ENCODE assay signal across 11 cellular contexts in genomic region chr14:102923201-102923919, GRCh38. TPM values are rescaled to one million over a fixed set of nuclear protein-coding genes. Genes with fewer than 3 reads are reported as not detected.
DNase-seq lines count a peak whose midpoint lies in the region; ATAC-seq, FAIRE-seq and TF ChIP-seq lines count a peak whose summit lies in the region.
"Had no signal": no experiment of that assay in that cellular context is flagged by ENCODE, and none has a peak within 500 bp of the region (broad histone marks: within the 10 kb centered on the region; RNA-seq: fewer than 3 reads in every experiment).

No MANE protein-coding gene starts in this region.

- CTCF ChIA-PET in H1 (lab: Charles Lee; ENCODE audit: partially characterized antibody): interaction anchor here (0.6 to 2.7 kb wide), 8 partner anchors 138 to 584 kb away, joined by 3 to 17 read pairs (median 3); no protein-coding TSS in a partner anchor

- peaks cover 0 to 16% (median 5%) of the 10 kb centered on the region in 4 donors for H3K4me1 Mint-ChIP-seq in CD4-positive, CD25-positive, alpha-beta regulatory T cell
- peaks cover 4 to 20% (median 12%) of the 10 kb centered on the region in 4 donors for H3K4me1 Mint-ChIP-seq in naive thymus-derived CD8-positive, alpha-beta T cell

- H4K91ac ChIP-seq in H1 (replicated peaks; ENCODE audit: insufficient read length, low read length): no peak overlapping the region

- peaks cover 26% of the 10 kb centered on the region for H3K4me1 ChIP-seq in CD4-positive, CD25-positive, alpha-beta regulatory T cell (ENCODE audit: control insufficient read depth, insufficient read depth, low read length, poor library complexity, severe bottlenecking)
- H3K4me1 ChIP-seq in HUES64 (ENCODE audit: insufficient read depth, low read length) (peaks cover 10% of the 10 kb centered on the region), H1 (replicated peaks in 1 of 4; ENCODE audit: control insufficient read depth in 3 of 4, insufficient read depth in 4 of 4, low read length in 3 of 4) (peaks cover 5 to 22% (median 12%) of the 10 kb centered on the region in 4 experiments)

- H3K14ac ChIP-seq in H1 (ENCODE audit: insufficient read length): no peak overlapping the region

- no peaks in the 10 kb centered on the region for H3K79me1 ChIP-seq in H1 (ENCODE audit: low read depth, low read length)

- no peaks in the 10 kb centered on the region for H3K9me3 ChIP-seq in CD4-positive, CD25-positive, alpha-beta regulatory T cell (ENCODE audit: control insufficient read depth in 2 of 2, low read length in 2 of 2)
- no peaks in the 10 kb centered on the region for H3K9me3 ChIP-seq in HUES64 (ENCODE audit: insufficient read depth, low read depth, low read length)
- no peaks in the 10 kb centered on the region; a peak in 1 of 4 replicates for H3K9me3 ChIP-seq in H1 (ENCODE audit: insufficient read depth in 2 of 2, low read depth in 1 of 2, low read length in 1 of 2)

- ATAC-seq in CD4-positive, CD25-positive, alpha-beta regulatory T cell (ENCODE audit: low read depth in 2 of 2): no peak
- no peak for ATAC-seq in naive thymus-derived CD8-positive, alpha-beta T cell
- no peak for ATAC-seq in HG03039 (IDR thresholded peaks at IDR 0.05; ENCODE audit: unreplicated experiment)

- peaks cover 44% of the 10 kb centered on the region for H3K27me3 Mint-ChIP-seq in CD4-positive, CD25-positive, alpha-beta regulatory T cell
- peaks cover 4 to 18% (median 10%) of the 10 kb centered on the region in 5 donors for H3K27me3 Mint-ChIP-seq in naive thymus-derived CD8-positive, alpha-beta T cell

- WGBS in HUES64: 5% methylated on average over 53 of the region's 53 CpGs
- 33% methylated on average over 36 of the region's 53 CpGs; no CpG with 5 or more reads in 1 of the 2 experiments for WGBS in H1 (ENCODE audit: extremely low coverage in 1 of 2, insufficient coverage in 1 of 2, insufficient read length in 1 of 2, insufficient replicate concordance in 2 of 2, low coverage in 1 of 2, low lambda C conversion rate in 2 of 2, missing lambda C conversion rate in 1 of 2), 2 experiments

- no peak for TF ChIP-seq RAD21 in H1 (IDR thresholded peaks at IDR 0.05 in 1 of 2, conservative IDR thresholded peaks at IDR 0.05 in 1 of 2; ENCODE audit: low read depth in 2 of 2, low read length in 2 of 2)

- H4K20me1 ChIP-seq in H1 (replicated peaks in 1 of 2; ENCODE audit: control insufficient read depth in 1 of 2, insufficient read depth in 2 of 2, low read length in 2 of 2): peaks cover 0 to 14% of the 10 kb centered on the region in 2 experiments

- H3K23ac ChIP-seq in H1 (ENCODE audit: insufficient read length): no peak overlapping the region

- H3K9me3 Mint-ChIP-seq in CD4-positive, CD25-positive, alpha-beta regulatory T cell: no peaks in the 10 kb centered on the region
- H3K9me3 Mint-ChIP-seq in naive thymus-derived CD8-positive, alpha-beta T cell: no peaks in the 10 kb centered on the region

- H3K4ac ChIP-seq in H1 (replicated peaks; ENCODE audit: insufficient read length, low read depth, low read length): no peak overlapping the region

- peaks cover 45% of the 10 kb centered on the region; the same call in 1 of the 2 replicates for H3K23me2 ChIP-seq in H1 (ENCODE audit: low read depth, low read length)

- no peak overlapping the region; the same call in 1 of the 2 replicates for H3K9ac ChIP-seq in HUES64 (ENCODE audit: low read depth, low read length)
- no peak overlapping the region for H3K9ac ChIP-seq in H1 (replicated peaks in 1 of 4; ENCODE audit: extremely low read depth in 1 of 4, low read depth in 3 of 4, low read length in 3 of 4)

- TF ChIP-seq CTCF in H1 (IDR thresholded peaks at IDR 0.05; ENCODE audit: control extremely low read depth in 1 of 3, insufficient read depth in 1 of 3, low read depth in 1 of 3, low read length in 3 of 3): no peak

- peak overlapping the region; percentile 63; the same call in 1 of the 2 replicates for H4K8ac ChIP-seq in H1 (ENCODE audit: extremely low read depth, insufficient read depth, low read length)

- no peak overlapping the region for H2BK120ac ChIP-seq in H1 (replicated peaks; ENCODE audit: low read depth, low read length)

- intact Hi-C loops in head of caudate nucleus (cut with DNase I): no loop called here

- no peak overlapping the region for H3K27ac Mint-ChIP-seq in CD4-positive, CD25-positive, alpha-beta regulatory T cell
- peak overlapping the region in 1 of 10 donors; percentile 29 for H3K27ac Mint-ChIP-seq in naive thymus-derived CD8-positive, alpha-beta T cell

- no peak overlapping the region for H2BK5ac ChIP-seq in H1 (ENCODE audit: low read depth, low read length)

- H3K56ac ChIP-seq in H1 (replicated peaks; ENCODE audit: insufficient read length, low read depth, low read length): no peak overlapping the region

- no peak overlapping the region for H2BK12ac ChIP-seq in H1 (ENCODE audit: low read depth, low read length)

- H2BK20ac ChIP-seq in H1 (ENCODE audit: low read length): no peak overlapping the region

- H3K79me2 ChIP-seq in H1 (ENCODE audit: control insufficient read depth in 1 of 2, insufficient read depth in 2 of 2, low read length in 2 of 2): no peaks in the 10 kb centered on the region

- no peak for DNase-seq in CD4-positive, CD25-positive, alpha-beta regulatory T cell
- no peak for DNase-seq in H1 (ENCODE audit: low read depth in 1 of 2, low spot score in 2 of 2)
- no peak for DNase-seq in naive thymus-derived CD8-positive, alpha-beta T cell
- no peak for DNase-seq in head of caudate nucleus
- DNase-seq in RCC 7860 (ENCODE audit: low spot score): no peak
- no peak for DNase-seq in cerebellar nuclear complex (lab: John Stamatoyannopoulos, UW)
- DNase-seq: activated gamma-delta T cell, NCI-H187 treated with DMSO at 0.1 percent for 48 hours had no signal

- H2AK5ac ChIP-seq in H1 (ENCODE audit: low read depth, low read length): no peak overlapping the region

- peak overlapping the region; percentile 19 to 71 (median 55) for H3K4me3 Mint-ChIP-seq in CD4-positive, CD25-positive, alpha-beta regulatory T cell
- H3K4me3 Mint-ChIP-seq in naive thymus-derived CD8-positive, alpha-beta T cell: peak overlapping the region in 9 of 10 donors; percentile 52 to 75 (median 65)

- H3K36me3 ChIP-seq in CD4-positive, CD25-positive, alpha-beta regulatory T cell (ENCODE audit: control insufficient read depth, insufficient read depth, low read length): no peaks in the 10 kb centered on the region
- H3K36me3 ChIP-seq in HUES64 (ENCODE audit: insufficient read depth, low read length) (no peaks in the 10 kb centered on the region), H1 (ENCODE audit: control insufficient read depth in 2 of 4, insufficient read depth in 4 of 4, low read length in 3 of 4) (no peaks in the 10 kb centered on the region)

- no peak overlapping the region; the same call in 1 of the 2 replicates for H2AFZ ChIP-seq in H1 (ENCODE audit: low read length)

- TF ChIP-seq EP300 in H1 (IDR thresholded peaks at IDR 0.05; ENCODE audit: borderline replicate concordance in 1 of 2, low read depth in 2 of 2, low read length in 2 of 2): no peak

- H3K36me3 Mint-ChIP-seq in CD4-positive, CD25-positive, alpha-beta regulatory T cell: no peaks in the 10 kb centered on the region
- H3K36me3 Mint-ChIP-seq in naive thymus-derived CD8-positive, alpha-beta T cell: no peaks in the 10 kb centered on the region

- H3K4me2 ChIP-seq in H1 (ENCODE audit: insufficient read depth in 1 of 2, low read depth in 2 of 2, low read length in 2 of 2): peak overlapping the region; percentile 67 to 79

- H3K18ac ChIP-seq in H1 (ENCODE audit: extremely low read depth, low read length): no peak overlapping the region; the same call in 1 of the 2 replicates

- no peak overlapping the region for H3K4me3 ChIP-seq in CD4-positive, CD25-positive, alpha-beta regulatory T cell (ENCODE audit: low read depth, low read length)
- peak overlapping the region; percentile 52 for H3K4me3 ChIP-seq in HUES64 (ENCODE audit: low read length)
- H3K4me3 ChIP-seq in H1 (ENCODE audit: extremely low read depth in 1 of 4, insufficient read depth in 2 of 4, low read depth in 3 of 4, low read length in 4 of 4): peak overlapping the region; percentile 22 to 56 (median 34); a peak in 7 of 8 replicates
- H3K4me3 ChIP-seq: SK-N-MC had no signal

- no peak for FAIRE-seq in H1 (lab: Jason Lieb, UNC)
- FAIRE-seq in RCC 7860 (lab: Jason Lieb, UNC): no peak

- POLR2A ChIA-PET in H1 (lab: Charles Lee; ENCODE audit: partially characterized antibody): interaction anchor here (1.0 kb wide), 1 partner anchor 407 kb away, joined by 5 read pairs; no protein-coding TSS in a partner anchor
- POLR2A ChIA-PET in naive thymus-derived CD8-positive, alpha-beta T cell (lab: Charles Lee): interaction anchor here (1.0 kb wide), 1 partner anchor 26 kb away, joined by 3 read pairs; no protein-coding TSS in a partner anchor

- H2BK15ac ChIP-seq in H1 (ENCODE audit: low read length): peak overlapping the region; percentile 88

- no peak overlapping the region for H3K27ac ChIP-seq in CD4-positive, CD25-positive, alpha-beta regulatory T cell (ENCODE audit: insufficient read depth, low read length, poor library complexity, severe bottlenecking)
- no peak overlapping the region for H3K27ac ChIP-seq in HUES64 (ENCODE audit: low read depth, low read length)
- H3K27ac ChIP-seq in H1 (ENCODE audit: low read depth, low read length): no peak overlapping the region
- H3K27ac ChIP-seq: SK-N-MC had no signal

- H3K27me3 ChIP-seq in CD4-positive, CD25-positive, alpha-beta regulatory T cell (ENCODE audit: control insufficient read depth, insufficient read depth, low read length): peaks cover 4% of the 10 kb centered on the region
- peaks cover 80% of the 10 kb centered on the region for H3K27me3 ChIP-seq in HUES64 (ENCODE audit: insufficient read depth, low read length)
- H3K27me3 ChIP-seq in H1 (replicated peaks in 1 of 4; ENCODE audit: control insufficient read depth in 3 of 4, extremely low read depth in 1 of 4, insufficient read depth in 3 of 4, low read length in 3 of 4): peaks cover 24 to 66% (median 54%) of the 10 kb centered on the region in 4 experiments; a peak in 6 of 7 replicates

- no peak overlapping the region for H4K5ac ChIP-seq in H1 (ENCODE audit: insufficient read length, low read depth, low read length)

- TF ChIP-seq POLR2A in H1 (IDR thresholded peaks at IDR 0.05; ENCODE audit: control extremely low read depth in 1 of 2, low read depth in 2 of 2, low read length in 2 of 2): no peak

RNA-seq across cellular contexts. Expression of gene AMN, which starts 0.9 kb away (rescaled TPM):
- 0.86 TPM for total RNA-seq in CD4-positive, CD25-positive, alpha-beta regulatory T cell
- 1 to 10 TPM in 1 of 4 donors, under 1 TPM in 2, not detected in 1; 0.24 to 2.2 (median 0.46) TPM for polyA plus RNA-seq in CD4-positive, CD25-positive, alpha-beta regulatory T cell
- 0.20 TPM for polyA plus RNA-seq in HUES64 (2013, experiment 1 of 2)
- 0.38 TPM for polyA plus RNA-seq in HUES64 (2013, experiment 2 of 2)
- total RNA-seq in H1 (2021; fragmentation: NEBNext Ultra II Directional; extraction: Animal tissue kit (Norgen Biotek cat#: 25700)): 0.99 and 1.5 TPM in 2 replicates
- 0.77 and 1.5 TPM in 2 replicates for polyA plus RNA-seq in H1 (2011; rRNA removed)
- polyA plus RNA-seq in H1 (2011; cell fraction: cytosol; rRNA removed): 0.78 TPM
- polyA plus RNA-seq in H1 (2011; cell fraction: nucleus; rRNA removed): 5.4 TPM
- polyA plus RNA-seq in H1 (2012, experiment 1 of 2): 0.54 to 0.84 TPM (median 0.70 TPM) in 4 replicates
- polyA plus RNA-seq in H1 (2012, experiment 2 of 2): 0.45 TPM
- 1.5 TPM for polyA plus RNA-seq in H1 (2013, experiment 1 of 2)
- polyA plus RNA-seq in H1 (2013, experiment 2 of 2): 1.3 TPM
- 0.16 TPM in 1 of 2 replicates, not detected in the other for polyA minus RNA-seq in H1 (2011; rRNA and poly(A)+ RNA removed)
- polyA minus RNA-seq in H1 (2011; cell fraction: cytosol; rRNA and poly(A)+ RNA removed): 0.59 TPM
- 0.50 TPM for polyA minus RNA-seq in H1 (2011; cell fraction: nucleus; rRNA and poly(A)+ RNA removed)
- 10 to 100 TPM; 15.8 to 20.8 TPM for total RNA-seq in naive thymus-derived CD8-positive, alpha-beta T cell
- polyA plus RNA-seq in naive thymus-derived CD8-positive, alpha-beta T cell: 1 to 10 TPM; 2.3 to 5.6 (median 4.1) TPM
